Comparison of ENCODE assay signal across 11 cellular contexts in the genomic region with DNA sequence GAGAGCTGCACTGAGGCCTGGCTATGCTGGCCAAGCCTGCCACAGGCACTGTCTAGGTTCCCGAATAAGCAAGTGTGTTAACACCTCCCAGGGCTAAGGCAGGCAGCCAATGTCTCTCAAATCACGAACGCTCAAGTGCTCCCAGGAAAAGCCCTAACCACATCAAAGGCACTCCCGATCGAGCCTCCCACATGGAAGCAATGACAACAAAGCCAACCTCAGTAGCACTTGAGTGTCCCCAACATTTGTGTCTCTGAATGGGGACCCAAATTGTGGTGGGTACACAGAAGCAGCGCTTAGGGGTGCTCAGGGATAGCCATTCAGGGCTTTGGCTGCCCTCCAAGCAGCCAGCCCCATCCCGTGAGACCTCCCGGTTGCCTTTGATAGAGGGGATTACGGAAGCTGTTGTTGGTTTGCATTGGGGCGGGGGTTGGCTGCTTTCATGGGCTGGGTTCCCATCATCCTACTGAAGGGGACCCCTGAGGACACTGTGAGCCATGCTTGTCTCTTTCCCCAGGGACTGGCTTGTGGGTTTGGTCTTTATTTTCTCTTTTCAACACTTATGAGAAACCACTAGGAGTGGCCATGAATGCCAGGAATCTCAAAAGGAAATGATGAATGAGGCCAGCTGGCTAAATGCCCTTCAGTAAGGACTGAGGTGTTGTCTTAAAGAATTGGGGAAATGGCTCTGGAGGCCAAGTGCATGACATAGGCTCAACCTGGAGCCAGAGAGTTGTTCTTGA.
DNase-seq lines count a peak whose midpoint lies in the region; ATAC-seq lines count a peak whose summit lies in the region.
"Had no signal": no experiment of that assay in that cellular context is flagged by ENCODE, and none has a peak within 500 bp of the region (broad histone marks: within the 10 kb centered on the region; RNA-seq: fewer than 3 reads in every experiment).

No MANE protein-coding gene starts in this region.

- H3K4me1 ChIP-seq in adipocyte (ENCODE audit: control insufficient read depth, insufficient read depth, low read length), result peaks cover 46% of the 10 kb centered on the region

- H3K27me3 ChIP-seq in adipocyte (replicated peaks; ENCODE audit: control insufficient read depth, insufficient read depth, low read length), result no peaks in the 10 kb centered on the region

- H3K9ac ChIP-seq in adipocyte (ENCODE audit: low read length), result no peak overlapping the region

- H3K9me3 ChIP-seq in adipocyte (ENCODE audit: control insufficient read depth, low read length), result no peaks in the 10 kb centered on the region

- H3K4me3 ChIP-seq in adipocyte (ENCODE audit: low read length), result no peak overlapping the region

- intact Hi-C loops in Right ventricle myocardium inferior (cut with DNase I) (no loop called here), cardiac septum (cut with DNase I) (no loop called here), left cardiac atrium (cut with DNase I) (no loop called here)

- no peaks in the 10 kb centered on the region for H3K36me3 ChIP-seq in adipocyte (ENCODE audit: control insufficient read depth, insufficient read depth, low read length, severe bottlenecking)
- H3K36me3 ChIP-seq: WERI-Rb-1 had no signal

- peak; percentile 65 for ATAC-seq in Right ventricle myocardium inferior
- ATAC-seq in left cardiac atrium, result peak; percentile 81 to 92
- ATAC-seq in HG02852 (IDR thresholded peaks at IDR 0.05; ENCODE audit: unreplicated experiment), result no peak

- DNase-seq in Right ventricle myocardium inferior (ENCODE audit: missing footprints) (peak; percentile 58), cardiac septum (ENCODE audit: low spot score) (no peak), adipocyte (ENCODE audit: low read depth) (peak; percentile 37), left cardiac atrium (peak; percentile 61)
- DNase-seq in activated naive CD4-positive, alpha-beta T cell (lab: John Stamatoyannopoulos, UW), result no peak
- no peak for DNase-seq in activated CD4-positive, alpha-beta T cell treated with anti-CD3 and anti-CD28 coated beads, Interleukin-2, amount 50 U/mL, for 48 hours
- DNase-seq in activated CD4-positive, CD25-positive, alpha-beta regulatory T cell treated with anti-CD3 and anti-CD28 coated beads, Interleukin-2, amount 50 U/mL, for 72 hours, result no peak
- DNase-seq: naive B cell; stimulated activated CD4-positive, alpha-beta T cell treated with anti-CD3 and anti-CD28 coated beads, Interleukin-4, amount 100 ng/mL, for 1 hour; WERI-Rb-1 had no signal

Comparison
In these comparisons a context has a peak if more than half of its experiments do, and no peak if none do; other contexts are left out.
1. DNase-seq: peak in Right ventricle myocardium inferior (single experiment), adipocyte (single experiment) and left cardiac atrium (single experiment); none in cardiac septum (single experiment), activated naive CD4-positive, alpha-beta T cell (0 of 4), activated CD4-positive, alpha-beta T cell treated with anti-CD3 and anti-CD28 coated beads, Interleukin-2, amount 50 U/mL, for 48 hours (0 of 2) and activated CD4-positive, CD25-positive, alpha-beta regulatory T cell treated with anti-CD3 and anti-CD28 coated beads, Interleukin-2, amount 50 U/mL, for 72 hours (single experiment).